10 cellular contexts compared by ENCODE assay signal in genomic region chr18:51867767-51868166, GRCh38.
DNase-seq lines count a peak whose midpoint lies in the region; ATAC-seq and TF ChIP-seq lines count a peak whose summit lies in the region.
"Had no signal": no experiment of that assay in that cellular context is flagged by ENCODE, and none has a peak within 500 bp of the region (broad histone marks: within the 10 kb centered on the region; RNA-seq: fewer than 3 reads in every experiment).

No MANE protein-coding gene starts in this region.

- no peak for TF ChIP-seq CTCF in HEK293 (tag by site-specific recombination; IDR thresholded peaks at IDR 0.05)

- POLR2A ChIA-PET in HEK293 (lab: Yijun Ruan, JAX), result no interaction called here

- no peak overlapping the region for H3K4me3 ChIP-seq in HEK293 (ENCODE audit: low read depth, low read length)

- ATAC-seq in GM21825 (IDR thresholded peaks at IDR 0.05; ENCODE audit: unreplicated experiment) (no peak), GM21423 (IDR thresholded peaks at IDR 0.05; ENCODE audit: unreplicated experiment) (no peak)
- ATAC-seq: naive thymus-derived CD8-positive, alpha-beta T cell; sciatic nerve had no signal

- H3K27ac ChIP-seq in HEK293 (ENCODE audit: extremely low read depth, low read depth, low read length), result no peak overlapping the region

- peak; percentile 6 for DNase-seq in ELR (ENCODE audit: low read depth)
- peak; percentile 16 for DNase-seq in astrocyte of the hippocampus (ENCODE audit: low read depth, low spot score)
- DNase-seq in left kidney (ENCODE audit: low read depth, low spot score), result peak; percentile 70
- no peak for DNase-seq in DMS114 treated with DMSO at 0.1 percent for 48 hours (lab: John Stamatoyannopoulos, UW; ENCODE audit: unreplicated experiment)

- H3K9me3 ChIP-seq in HEK293 (ENCODE audit: control insufficient read depth, insufficient read depth, low read depth, low read length), result no peaks in the 10 kb centered on the region
- H3K9me3 ChIP-seq: Caco-2 had no signal

- H3K4me1 ChIP-seq in HEK293 (ENCODE audit: control insufficient read depth, insufficient read depth, low read length), result no peaks in the 10 kb centered on the region
- H3K4me1 ChIP-seq: Caco-2 had no signal

- CTCF ChIA-PET in HEK293 (lab: Yijun Ruan, JAX), result no interaction called here

- no peaks in the 10 kb centered on the region for H3K36me3 ChIP-seq in HEK293 (ENCODE audit: control insufficient read depth in 2 of 2, insufficient read depth in 1 of 2, low read length in 2 of 2)

TF ChIP-seq in HEK293, 187 proteins besides CTCF, POLR2A, EP300 and RAD21:
- TF ChIP-seq REST (tag by site-specific recombination; IDR thresholded peaks at IDR 0.05) (peak; percentile 61), ZFP41 (tag by site-specific recombination; IDR thresholded peaks at IDR 0.05; ENCODE audit: borderline replicate concordance) (no peak)
